ENCODE assay signal across 1 cellular context in the genomic region with DNA sequence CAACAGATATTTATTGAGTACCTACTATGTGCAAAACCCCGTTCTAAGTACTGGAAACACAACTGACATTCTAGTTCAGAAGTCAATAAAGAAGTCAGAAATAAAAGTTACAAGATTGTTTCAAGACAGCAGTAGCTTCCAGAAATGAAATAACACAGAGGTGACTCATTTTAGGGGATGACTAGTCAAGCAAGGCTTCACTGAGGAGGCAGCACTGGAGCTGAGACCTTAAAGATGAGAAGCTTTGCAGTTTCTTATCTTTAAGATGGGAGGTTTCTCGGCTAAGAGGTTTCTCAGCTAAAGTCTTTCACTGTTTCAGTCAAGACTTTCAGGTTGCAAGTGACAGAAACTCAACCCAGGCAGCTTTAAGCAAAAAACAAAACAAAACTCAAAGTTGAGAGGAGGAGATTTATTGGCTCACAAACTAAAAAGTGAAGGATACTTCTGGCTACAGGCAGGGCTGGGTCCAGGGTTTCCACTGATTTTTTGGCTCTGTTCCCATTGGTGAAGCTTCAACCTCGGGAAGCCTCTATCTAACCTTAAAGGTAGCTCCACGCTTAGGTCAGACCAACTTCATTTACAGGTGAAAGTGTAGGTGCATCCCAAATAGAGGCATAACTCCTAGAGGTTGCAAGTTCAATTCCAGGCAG.
TF ChIP-seq lines count a peak whose summit lies in the region.

No MANE protein-coding gene starts in this region.

TF ChIP-seq in HepG2, 621 proteins besides CTCF, POLR2A, EP300 and RAD21:
- TF ChIP-seq, protein P1, sequence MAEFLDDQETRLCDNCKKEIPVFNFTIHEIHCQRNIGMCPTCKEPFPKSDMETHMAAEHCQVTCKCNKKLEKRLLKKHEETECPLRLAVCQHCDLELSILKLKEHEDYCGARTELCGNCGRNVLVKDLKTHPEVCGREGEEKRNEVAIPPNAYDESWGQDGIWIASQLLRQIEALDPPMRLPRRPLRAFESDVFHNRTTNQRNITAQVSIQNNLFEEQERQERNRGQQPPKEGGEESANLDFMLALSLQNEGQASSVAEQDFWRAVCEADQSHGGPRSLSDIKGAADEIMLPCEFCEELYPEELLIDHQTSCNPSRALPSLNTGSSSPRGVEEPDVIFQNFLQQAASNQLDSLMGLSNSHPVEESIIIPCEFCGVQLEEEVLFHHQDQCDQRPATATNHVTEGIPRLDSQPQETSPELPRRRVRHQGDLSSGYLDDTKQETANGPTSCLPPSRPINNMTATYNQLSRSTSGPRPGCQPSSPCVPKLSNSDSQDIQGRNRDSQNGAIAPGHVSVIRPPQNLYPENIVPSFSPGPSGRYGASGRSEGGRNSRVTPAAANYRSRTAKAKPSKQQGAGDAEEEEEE (CRISPR knock-in tag; IDR thresholded peaks at IDR 0.05; ENCODE audit: borderline replicate concordance), result no peak
- TF ChIP-seq, protein P2, sequence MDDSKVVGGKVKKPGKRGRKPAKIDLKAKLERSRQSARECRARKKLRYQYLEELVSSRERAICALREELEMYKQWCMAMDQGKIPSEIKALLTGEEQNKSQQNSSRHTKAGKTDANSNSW (CRISPR knock-in tag; IDR thresholded peaks at IDR 0.05; ENCODE audit: borderline replicate concordance), result no peak
- no peak for TF ChIP-seq MED1 (CRISPR knock-in tag; IDR thresholded peaks at IDR 0.05)
- TF ChIP-seq ZFP41 (CRISPR knock-in tag; IDR thresholded peaks at IDR 0.05; ENCODE audit: borderline replicate concordance), result no peak
- no peak for TF ChIP-seq MIER2 (CRISPR knock-in tag; IDR thresholded peaks at IDR 0.05)
- TF ChIP-seq, protein P3, sequence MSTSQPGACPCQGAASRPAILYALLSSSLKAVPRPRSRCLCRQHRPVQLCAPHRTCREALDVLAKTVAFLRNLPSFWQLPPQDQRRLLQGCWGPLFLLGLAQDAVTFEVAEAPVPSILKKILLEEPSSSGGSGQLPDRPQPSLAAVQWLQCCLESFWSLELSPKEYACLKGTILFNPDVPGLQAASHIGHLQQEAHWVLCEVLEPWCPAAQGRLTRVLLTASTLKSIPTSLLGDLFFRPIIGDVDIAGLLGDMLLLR (CRISPR knock-in tag; IDR thresholded peaks at IDR 0.05), result no peak
- TF ChIP-seq, protein P4, sequence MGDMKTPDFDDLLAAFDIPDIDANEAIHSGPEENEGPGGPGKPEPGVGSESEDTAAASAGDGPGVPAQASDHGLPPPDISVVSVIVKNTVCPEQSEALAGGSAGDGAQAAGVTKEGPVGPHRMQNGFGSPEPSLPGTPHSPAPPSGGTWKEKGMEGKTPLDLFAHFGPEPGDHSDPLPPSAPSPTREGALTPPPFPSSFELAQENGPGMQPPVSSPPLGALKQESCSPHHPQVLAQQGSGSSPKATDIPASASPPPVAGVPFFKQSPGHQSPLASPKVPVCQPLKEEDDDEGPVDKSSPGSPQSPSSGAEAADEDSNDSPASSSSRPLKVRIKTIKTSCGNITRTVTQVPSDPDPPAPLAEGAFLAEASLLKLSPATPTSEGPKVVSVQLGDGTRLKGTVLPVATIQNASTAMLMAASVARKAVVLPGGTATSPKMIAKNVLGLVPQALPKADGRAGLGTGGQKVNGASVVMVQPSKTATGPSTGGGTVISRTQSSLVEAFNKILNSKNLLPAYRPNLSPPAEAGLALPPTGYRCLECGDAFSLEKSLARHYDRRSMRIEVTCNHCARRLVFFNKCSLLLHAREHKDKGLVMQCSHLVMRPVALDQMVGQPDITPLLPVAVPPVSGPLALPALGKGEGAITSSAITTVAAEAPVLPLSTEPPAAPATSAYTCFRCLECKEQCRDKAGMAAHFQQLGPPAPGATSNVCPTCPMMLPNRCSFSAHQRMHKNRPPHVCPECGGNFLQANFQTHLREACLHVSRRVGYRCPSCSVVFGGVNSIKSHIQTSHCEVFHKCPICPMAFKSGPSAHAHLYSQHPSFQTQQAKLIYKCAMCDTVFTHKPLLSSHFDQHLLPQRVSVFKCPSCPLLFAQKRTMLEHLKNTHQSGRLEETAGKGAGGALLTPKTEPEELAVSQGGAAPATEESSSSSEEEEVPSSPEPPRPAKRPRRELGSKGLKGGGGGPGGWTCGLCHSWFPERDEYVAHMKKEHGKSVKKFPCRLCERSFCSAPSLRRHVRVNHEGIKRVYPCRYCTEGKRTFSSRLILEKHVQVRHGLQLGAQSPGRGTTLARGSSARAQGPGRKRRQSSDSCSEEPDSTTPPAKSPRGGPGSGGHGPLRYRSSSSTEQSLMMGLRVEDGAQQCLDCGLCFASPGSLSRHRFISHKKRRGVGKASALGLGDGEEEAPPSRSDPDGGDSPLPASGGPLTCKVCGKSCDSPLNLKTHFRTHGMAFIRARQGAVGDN (CRISPR knock-in tag; IDR thresholded peaks at IDR 0.05), result no peak
- TF ChIP-seq SIX4 (CRISPR knock-in tag; IDR thresholded peaks at IDR 0.05), result no peak
- TF ChIP-seq, protein P5, sequence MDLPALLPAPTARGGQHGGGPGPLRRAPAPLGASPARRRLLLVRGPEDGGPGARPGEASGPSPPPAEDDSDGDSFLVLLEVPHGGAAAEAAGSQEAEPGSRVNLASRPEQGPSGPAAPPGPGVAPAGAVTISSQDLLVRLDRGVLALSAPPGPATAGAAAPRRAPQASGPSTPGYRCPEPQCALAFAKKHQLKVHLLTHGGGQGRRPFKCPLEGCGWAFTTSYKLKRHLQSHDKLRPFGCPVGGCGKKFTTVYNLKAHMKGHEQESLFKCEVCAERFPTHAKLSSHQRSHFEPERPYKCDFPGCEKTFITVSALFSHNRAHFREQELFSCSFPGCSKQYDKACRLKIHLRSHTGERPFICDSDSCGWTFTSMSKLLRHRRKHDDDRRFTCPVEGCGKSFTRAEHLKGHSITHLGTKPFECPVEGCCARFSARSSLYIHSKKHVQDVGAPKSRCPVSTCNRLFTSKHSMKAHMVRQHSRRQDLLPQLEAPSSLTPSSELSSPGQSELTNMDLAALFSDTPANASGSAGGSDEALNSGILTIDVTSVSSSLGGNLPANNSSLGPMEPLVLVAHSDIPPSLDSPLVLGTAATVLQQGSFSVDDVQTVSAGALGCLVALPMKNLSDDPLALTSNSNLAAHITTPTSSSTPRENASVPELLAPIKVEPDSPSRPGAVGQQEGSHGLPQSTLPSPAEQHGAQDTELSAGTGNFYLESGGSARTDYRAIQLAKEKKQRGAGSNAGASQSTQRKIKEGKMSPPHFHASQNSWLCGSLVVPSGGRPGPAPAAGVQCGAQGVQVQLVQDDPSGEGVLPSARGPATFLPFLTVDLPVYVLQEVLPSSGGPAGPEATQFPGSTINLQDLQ (CRISPR knock-in tag; IDR thresholded peaks at IDR 0.05), result no peak
- no peak for TF ChIP-seq POLR2G (IDR thresholded peaks at IDR 0.05; ENCODE audit: low read depth, low read length)
- no peak for TF ChIP-seq ARHGAP35 (CRISPR knock-in tag; IDR thresholded peaks at IDR 0.05; ENCODE audit: borderline replicate concordance)
- TF ChIP-seq POGZ (CRISPR knock-in tag; IDR thresholded peaks at IDR 0.05), result no peak
- TF ChIP-seq KLF9 (CRISPR knock-in tag; IDR thresholded peaks at IDR 0.05; ENCODE audit: low read depth), result no peak
- no peak for TF ChIP-seq ZNF558 (CRISPR knock-in tag; IDR thresholded peaks at IDR 0.05; ENCODE audit: borderline replicate concordance)
- TF ChIP-seq, protein P6, sequence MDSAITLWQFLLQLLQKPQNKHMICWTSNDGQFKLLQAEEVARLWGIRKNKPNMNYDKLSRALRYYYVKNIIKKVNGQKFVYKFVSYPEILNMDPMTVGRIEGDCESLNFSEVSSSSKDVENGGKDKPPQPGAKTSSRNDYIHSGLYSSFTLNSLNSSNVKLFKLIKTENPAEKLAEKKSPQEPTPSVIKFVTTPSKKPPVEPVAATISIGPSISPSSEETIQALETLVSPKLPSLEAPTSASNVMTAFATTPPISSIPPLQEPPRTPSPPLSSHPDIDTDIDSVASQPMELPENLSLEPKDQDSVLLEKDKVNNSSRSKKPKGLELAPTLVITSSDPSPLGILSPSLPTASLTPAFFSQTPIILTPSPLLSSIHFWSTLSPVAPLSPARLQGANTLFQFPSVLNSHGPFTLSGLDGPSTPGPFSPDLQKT (CRISPR knock-in tag; IDR thresholded peaks at IDR 0.05; ENCODE audit: borderline replicate concordance), result no peak
- no peak for TF ChIP-seq ZNF230 (CRISPR knock-in tag; IDR thresholded peaks at IDR 0.05)
- TF ChIP-seq ZNF124 (CRISPR knock-in tag; IDR thresholded peaks at IDR 0.05), result no peak
- TF ChIP-seq, protein P7, sequence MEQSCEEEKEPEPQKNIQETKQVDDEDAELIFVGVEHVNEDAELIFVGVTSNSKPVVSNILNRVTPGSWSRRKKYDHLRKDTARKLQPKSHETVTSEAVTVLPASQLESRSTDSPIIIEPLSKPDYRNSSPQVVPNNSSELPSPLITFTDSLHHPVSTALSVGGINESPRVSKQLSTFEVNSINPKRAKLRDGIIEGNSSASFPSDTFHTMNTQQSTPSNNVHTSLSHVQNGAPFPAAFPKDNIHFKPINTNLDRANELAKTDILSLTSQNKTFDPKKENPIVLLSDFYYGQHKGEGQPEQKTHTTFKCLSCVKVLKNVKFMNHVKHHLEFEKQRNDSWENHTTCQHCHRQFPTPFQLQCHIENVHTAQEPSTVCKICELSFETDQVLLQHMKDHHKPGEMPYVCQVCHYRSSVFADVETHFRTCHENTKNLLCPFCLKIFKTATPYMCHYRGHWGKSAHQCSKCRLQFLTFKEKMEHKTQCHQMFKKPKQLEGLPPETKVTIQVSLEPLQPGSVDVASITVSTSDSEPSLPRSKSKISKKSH (CRISPR knock-in tag; IDR thresholded peaks at IDR 0.05; ENCODE audit: borderline replicate concordance), result no peak
- TF ChIP-seq, protein P8, sequence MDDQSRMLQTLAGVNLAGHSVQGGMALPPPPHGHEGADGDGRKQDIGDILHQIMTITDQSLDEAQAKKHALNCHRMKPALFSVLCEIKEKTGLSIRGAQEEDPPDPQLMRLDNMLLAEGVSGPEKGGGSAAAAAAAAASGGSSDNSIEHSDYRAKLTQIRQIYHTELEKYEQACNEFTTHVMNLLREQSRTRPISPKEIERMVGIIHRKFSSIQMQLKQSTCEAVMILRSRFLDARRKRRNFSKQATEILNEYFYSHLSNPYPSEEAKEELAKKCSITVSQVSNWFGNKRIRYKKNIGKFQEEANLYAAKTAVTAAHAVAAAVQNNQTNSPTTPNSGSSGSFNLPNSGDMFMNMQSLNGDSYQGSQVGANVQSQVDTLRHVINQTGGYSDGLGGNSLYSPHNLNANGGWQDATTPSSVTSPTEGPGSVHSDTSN (CRISPR knock-in tag; IDR thresholded peaks at IDR 0.05; ENCODE audit: borderline replicate concordance), result no peak
